31 cellular contexts compared by ENCODE assay signal in the genomic region with DNA sequence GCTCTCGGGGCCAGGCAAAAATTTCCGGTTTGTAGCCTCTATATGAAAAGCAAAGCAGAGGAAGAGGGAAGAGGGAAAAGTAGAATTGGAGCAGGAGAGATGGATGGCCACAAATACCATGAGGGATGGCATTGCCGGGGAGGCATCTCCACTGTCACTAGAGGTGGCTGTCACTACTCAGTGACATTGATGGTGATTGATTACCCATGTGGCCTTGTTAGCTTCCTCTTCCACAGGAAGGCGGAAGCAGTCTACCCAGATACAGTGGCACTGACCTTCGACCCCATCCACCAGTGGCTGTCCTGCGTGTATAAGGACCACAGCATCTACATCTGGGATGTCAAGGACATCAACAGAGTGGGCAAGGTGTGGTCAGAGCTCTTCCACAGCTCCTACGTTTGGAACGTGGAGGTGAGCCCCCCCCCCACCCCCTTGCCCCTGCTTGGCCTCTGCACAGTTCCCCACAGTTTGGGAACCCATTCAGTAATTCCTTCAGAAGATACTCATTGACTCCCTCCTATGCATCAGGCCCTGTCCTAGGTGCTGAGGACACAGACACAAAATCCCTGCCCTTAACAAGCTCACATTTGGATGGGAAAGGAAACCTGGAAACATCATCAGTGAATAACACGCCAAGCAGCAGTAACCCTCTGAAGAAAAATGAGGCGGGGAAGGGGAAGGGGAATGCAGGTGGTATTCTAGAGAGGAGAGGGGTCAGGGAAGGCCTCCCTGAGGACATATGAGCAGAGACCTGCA. TPM values are rescaled to one million over a fixed set of nuclear protein-coding genes. Genes with fewer than 3 reads are reported as not detected.
"Had no signal": no experiment of that assay in that cellular context is flagged by ENCODE, and none has a peak within 500 bp of the region (broad histone marks: within the 10 kb centered on the region; RNA-seq: fewer than 3 reads in every experiment).

No MANE protein-coding gene starts in this region.

- H3K9me3 Mint-ChIP-seq: activated T-helper 2 cell treated with anti-CD3 and anti-CD28 coated beads, Interferon-gamma antibody, Interleukin-2, Interleukin-4, amounts not matched to agents 10 μg/mL and 5 μg/mL and 100 μg/mL, durations not matched to agents 14 hours and 24 hours and 36 hours; immature natural killer cell; mesothelial cell of epicardium; natural killer cell had no signal

- H3K36me3 ChIP-seq: left ventricle myocardium inferior, ovary, prostate gland, thyroid gland had no signal

- H3K4me3 ChIP-seq: hepatocyte, left ventricle myocardium inferior, ovary, prostate gland, thyroid gland had no signal

- H3K36me3 Mint-ChIP-seq: natural killer cell had no signal

- H3K79me2 ChIP-seq: hepatocyte had no signal

- H3K27ac Mint-ChIP-seq: activated CD8-positive, alpha-beta T cell treated with anti-CD3 and anti-CD28 coated beads, Interleukin-2, amount 10 ng/mL, durations not matched to agents 7 days and 5 days; activated naive CD8-positive, alpha-beta T cell; activated T-helper 2 cell treated with anti-CD3 and anti-CD28 coated beads, Interferon-gamma antibody, Interleukin-2, Interleukin-4, amounts not matched to agents 10 μg/mL and 5 μg/mL and 100 μg/mL, durations not matched to agents 14 hours and 24 hours and 36 hours; mesothelial cell of epicardium; natural killer cell had no signal

- H3K27me3 ChIP-seq: foreskin keratinocyte, hepatocyte, neutrophil, ovary, thyroid gland had no signal

- H3K4me3 Mint-ChIP-seq: activated CD8-positive, alpha-beta T cell treated with anti-CD3 and anti-CD28 coated beads, Interleukin-2, amount 10 ng/mL, durations not matched to agents 7 days and 5 days; activated naive CD8-positive, alpha-beta T cell; immature natural killer cell; mesothelial cell of epicardium; natural killer cell had no signal

- H3K4me2 ChIP-seq: hepatocyte had no signal

- ATAC-seq: activated CD4-positive, CD25-positive, alpha-beta regulatory T cell treated with anti-CD3 and anti-CD28 coated beads, Interleukin-2, amount 50 U/mL, for 24 hours; activated CD8-positive, alpha-beta T cell treated with anti-CD3 and anti-CD28 coated beads, Interleukin-2, amount 10 ng/mL, durations not matched to agents 7 days and 5 days; foreskin keratinocyte; natural killer cell; stimulated activated naive CD8-positive, alpha-beta T cell treated with anti-CD3 and anti-CD28 coated beads, Interleukin-15, Interleukin-2, amounts not matched to agents 100 U/mL and 50 U/mL, for 24 hours had no signal

- H3K4me1 ChIP-seq: prostate gland, thyroid gland had no signal

- FAIRE-seq: astrocyte had no signal

- H3K9me3 ChIP-seq: left ventricle myocardium inferior, neutrophil, ovary, prostate gland, thyroid gland had no signal

- H3K27ac ChIP-seq: foreskin keratinocyte, hepatocyte, left ventricle myocardium inferior, neutrophil, ovary, prostate gland, thyroid gland had no signal

- H3K4me1 Mint-ChIP-seq: immature natural killer cell, natural killer cell had no signal

- H3K27me3 Mint-ChIP-seq: activated naive CD8-positive, alpha-beta T cell had no signal

- H2AFZ ChIP-seq: hepatocyte had no signal

- DNase-seq: activated CD4-positive, alpha-beta T cell treated with anti-CD3 and anti-CD28 coated beads, Interleukin-2, amount 50 U/mL, for 1 hour; activated CD8-positive, alpha-beta T cell treated with anti-CD3 and anti-CD28 coated beads, Interleukin-2, amount 10 ng/mL, durations not matched to agents 7 days and 5 days; activated naive CD4-positive, alpha-beta T cell; activated T-cell treated with anti-CD3 and anti-CD28 coated beads, Interleukin-2, amount 50 U/mL, for 1 hour; central memory CD4-positive, alpha-beta T cell; dermis blood vessel endothelial cell; effector CD8-positive, alpha-beta T cell; erythroblast; foreskin keratinocyte; immature natural killer cell; kidney glomerular epithelial cell; left ventricle myocardium inferior; natural killer cell; ovary; stimulated activated CD4-positive, alpha-beta T cell treated with anti-CD3 and anti-CD28 coated beads, Interleukin-12 subunit alpha, Interleukin-12 subunit beta, amount 100 ng/mL, for 4 hours; stimulated activated CD4-positive, alpha-beta T cell treated with anti-CD3 and anti-CD28 coated beads, Interleukin-4, amount 100 ng/mL, for 4 hours; stimulated activated naive CD8-positive, alpha-beta T cell treated with anti-CD3 and anti-CD28 coated beads, Interleukin-15, Interleukin-2, amounts not matched to agents 100 U/mL and 50 U/mL, for 24 hours; T-helper 9 cell; thyroid gland had no signal

RNA-seq across cellular contexts. Expression of gene OVOL3, which starts 37.6 kb away (rescaled TPM):
- total RNA-seq: activated T-helper 2 cell treated with anti-CD3 and anti-CD28 coated beads, Interferon-gamma antibody, Interleukin-2, Interleukin-4, amounts not matched to agents 10 μg/mL and 5 μg/mL and 100 μg/mL, durations not matched to agents 14 hours and 24 hours and 36 hours; astrocyte; dermis blood vessel endothelial cell; foreskin keratinocyte; hepatocyte; left ventricle myocardium inferior; lung microvascular endothelial cell; mesothelial cell of epicardium; natural killer cell; ovary; prostate gland; subcutaneous adipose tissue; T-helper 1 cell treated with Interleukin-12 subunit alpha and Interleukin-12 subunit beta and Interleukin-4 antibody, amounts not matched to agents 30 ng/mL and 1 ng/mL, for 36 hours; thyroid gland; ureter had no signal
- polyA plus RNA-seq: foreskin keratinocyte, hepatocyte, immature natural killer cell, ovary had no signal
